In the genomic region with DNA sequence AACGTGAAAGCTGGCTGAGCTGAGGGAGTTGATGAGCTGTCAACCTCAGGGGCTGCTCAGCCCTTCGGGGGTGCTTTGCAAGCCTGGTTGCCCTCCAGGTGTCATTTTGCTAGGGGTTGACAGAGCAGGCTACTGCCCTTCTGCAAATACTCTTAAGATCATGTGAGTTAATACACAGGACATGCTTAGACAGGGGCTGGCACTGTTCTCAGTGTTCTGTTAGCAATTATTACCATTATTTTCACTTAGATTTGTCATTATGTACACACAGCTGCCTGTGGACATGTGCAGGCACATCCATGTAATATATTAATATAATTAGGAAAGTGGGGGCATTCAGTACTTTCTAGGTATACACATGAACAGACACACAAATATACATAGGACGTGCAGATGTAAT, we compare ENCODE assay signal across 16 cellular contexts.
DNase-seq lines count a peak whose midpoint lies in the region; ATAC-seq and TF ChIP-seq lines count a peak whose summit lies in the region.
"Had no signal": no experiment of that assay in that cellular context is flagged by ENCODE, and none has a peak within 500 bp of the region (broad histone marks: within the 10 kb centered on the region; RNA-seq: fewer than 3 reads in every experiment).

No MANE protein-coding gene starts in this region.

- H3K27ac ChIP-seq in RWPE1 = peak overlapping the region; percentile 53
- H3K27ac ChIP-seq: A549; BLaER1 treated with 17β-estradiol and CSF1 and Interleukin-3, amounts not matched to agents 10 nM and 100 nM had no signal

- DNase-seq in NCI-H345 (lab: John Stamatoyannopoulos, UW) (peak; percentile 53), NCI-H345 treated with DMSO at 0.1 percent for 48 hours (lab: John Stamatoyannopoulos, UW; ENCODE audit: unreplicated experiment) (no peak), NCI-H2081 treated with DMSO at 0.1 percent for 48 hours (lab: John Stamatoyannopoulos, UW) (peak; percentile 84), RWPE1 (ENCODE audit: low spot score) (no peak), SW 1271 (lab: John Stamatoyannopoulos, UW) (no peak)
- DNase-seq: CD8-positive, alpha-beta memory T cell; NCI-H1930; NCI-H524; PC-3; T-helper 1 cell had no signal

- no peak for ATAC-seq in GM18907 (IDR thresholded peaks at IDR 0.05; ENCODE audit: unreplicated experiment)
- no peak for ATAC-seq in HG02798 (IDR thresholded peaks at IDR 0.05; ENCODE audit: poor library complexity, unreplicated experiment)
- ATAC-seq: A549, GM23338, HCT116, PC-3 had no signal

- no peak for TF ChIP-seq CTCF in RWPE1 (conservative IDR thresholded peaks at IDR 0.05; ENCODE audit: low read depth)

- POLR2A ChIA-PET in RWPE1 (lab: Yijun Ruan, JAX; ENCODE audit: low non-redundant PET) = no interaction called here

- CTCF ChIA-PET in RWPE1 (lab: Yijun Ruan, JAX) = interaction anchor here (1.0 kb wide), 1 partner anchor 38 kb away, joined by 6 read pairs; no protein-coding TSS in a partner anchor

Comparison
In these comparisons a context has a peak if more than half of its experiments do, and no peak if none do; other contexts are left out.
1. DNase-seq: peak in NCI-H345 (single experiment) and NCI-H2081 treated with DMSO at 0.1 percent for 48 hours (single experiment); none in NCI-H345 treated with DMSO at 0.1 percent for 48 hours (single experiment), RWPE1 (single experiment) and SW 1271 (0 of 2).